ENCODE assay signal across 8 cellular contexts in genomic region chr11:130916238-130916855, GRCh38. TPM values are rescaled to one million over a fixed set of nuclear protein-coding genes. Genes with fewer than 3 reads are reported as not detected.
A peak's percentile ranks its signal among the peaks of the same experiment; 100 is the strongest.
DNase-seq lines count a peak whose midpoint lies in the region; ATAC-seq and TF ChIP-seq lines count a peak whose summit lies in the region.

Gene SNX19, minus strand, starts transcription at chr11:130916479. Its CDS starts 540 bp downstream, at chr11:130915939.

- H2AFZ ChIP-seq in KMS-11 (ENCODE audit: low read depth): peak within 1 kb of the TSS; percentile 82

- no peaks in the 10 kb centered on the region for H3K4me1 ChIP-seq in KMS-11 (ENCODE audit: low read depth, poor library complexity, severe bottlenecking)

- H3K4me3 ChIP-seq in KMS-11 (IDR thresholded peaks at IDR 0.05; ENCODE audit: insufficient read depth, low read depth, low read length) (no peak within 1 kb of the TSS), fibroblast of mammary gland (ENCODE audit: control insufficient read depth, low read depth, low read length) (peak within 1 kb of the TSS; percentile 83)

- peak within 1 kb of the TSS; percentile 57; the same call in 1 of the 2 replicates for H3K27ac ChIP-seq in KMS-11

- ATAC-seq in GM21737 (IDR thresholded peaks at IDR 0.05; ENCODE audit: unreplicated experiment): peak; percentile 100
- peak; percentile 100 for ATAC-seq in activated T-helper 17 cell treated with anti-CD3 and anti-CD28 coated beads, Interleukin-2, amount 50 U/mL, for 72 hours (replicated peaks)
- peak; percentile 97 to 99 for ATAC-seq in naive thymus-derived CD8-positive, alpha-beta T cell

- no peaks in the 10 kb centered on the region for H3K36me3 ChIP-seq in KMS-11 (ENCODE audit: insufficient read depth)

- no peaks in the 10 kb centered on the region for H3K36me3 Mint-ChIP-seq in activated T-helper 17 cell treated with anti-CD3 and anti-CD28 coated beads, Interleukin-2, amount 50 U/mL, for 72 hours (ENCODE audit: low read depth)
- H3K36me3 Mint-ChIP-seq in naive thymus-derived CD8-positive, alpha-beta T cell: peaks cover 19 to 39% (median 19%) of the 10 kb centered on the region in 3 donors

- no peaks in the 10 kb centered on the region for H3K9me3 Mint-ChIP-seq in activated T-helper 17 cell treated with anti-CD3 and anti-CD28 coated beads, Interleukin-2, amount 50 U/mL, for 72 hours
- peaks cover 7 to 46% (median 22%) of the 10 kb centered on the region in 9 donors for H3K9me3 Mint-ChIP-seq in naive thymus-derived CD8-positive, alpha-beta T cell

- DNase-seq in EH (ENCODE audit: low read depth) (peak; percentile 90), RPMI7951 (ENCODE audit: low read depth) (peak; percentile 89), fibroblast of mammary gland (ENCODE audit: low read depth) (peak; percentile 86)
- DNase-seq in naive thymus-derived CD8-positive, alpha-beta T cell: peak; percentile 78 to 91 (median 88)
- DNase-seq in stimulated activated naive CD4-positive, alpha-beta T cell (lab: John Stamatoyannopoulos, UW): peak; percentile 74 to 89 (median 80)

- H3K27me3 Mint-ChIP-seq in activated T-helper 17 cell treated with anti-CD3 and anti-CD28 coated beads, Interleukin-2, amount 50 U/mL, for 72 hours: peaks cover 4% of the 10 kb centered on the region
- peaks cover 0 to 12% (median 5%) of the 10 kb centered on the region in 5 donors for H3K27me3 Mint-ChIP-seq in naive thymus-derived CD8-positive, alpha-beta T cell

- peak within 1 kb of the TSS; percentile 55 for H3K4me2 ChIP-seq in KMS-11

- H3K79me2 ChIP-seq in KMS-11 (ENCODE audit: insufficient read depth, low read depth): no peaks in the 10 kb centered on the region

- peak within 1 kb of the TSS; percentile 77 for H3K4me3 Mint-ChIP-seq in activated T-helper 17 cell treated with anti-CD3 and anti-CD28 coated beads, Interleukin-2, amount 50 U/mL, for 72 hours
- peak within 1 kb of the TSS; percentile 79 to 90 (median 88) for H3K4me3 Mint-ChIP-seq in naive thymus-derived CD8-positive, alpha-beta T cell

- TF ChIP-seq CTCF in KMS-11 (conservative IDR thresholded peaks at IDR 0.05; ENCODE audit: low read depth, low read length): peak; percentile 62
- TF ChIP-seq CTCF in fibroblast of mammary gland (conservative IDR thresholded peaks at IDR 0.05; ENCODE audit: control insufficient read depth, insufficient read depth, low read depth, low read length): peak; percentile 46

- no peaks in the 10 kb centered on the region for H3K27me3 ChIP-seq in KMS-11 (ENCODE audit: insufficient read depth, low read depth)

- POLR2A ChIA-PET in naive thymus-derived CD8-positive, alpha-beta T cell (lab: Charles Lee): interaction anchor here (1.2 to 1.3 kb wide), 2 partner anchors 8 to 12 kb away, joined by 3 to 5 read pairs; no protein-coding TSS in a partner anchor

- H4K20me1 ChIP-seq in KMS-11 (ENCODE audit: insufficient read depth): no peaks in the 10 kb centered on the region

- peak within 1 kb of the TSS; percentile 83 for H3K27ac Mint-ChIP-seq in activated T-helper 17 cell treated with anti-CD3 and anti-CD28 coated beads, Interleukin-2, amount 50 U/mL, for 72 hours
- H3K27ac Mint-ChIP-seq in naive thymus-derived CD8-positive, alpha-beta T cell: peak within 1 kb of the TSS; percentile 81 to 97 (median 94)

- peaks cover 9% of the 10 kb centered on the region for H3K4me1 Mint-ChIP-seq in activated T-helper 17 cell treated with anti-CD3 and anti-CD28 coated beads, Interleukin-2, amount 50 U/mL, for 72 hours
- H3K4me1 Mint-ChIP-seq in naive thymus-derived CD8-positive, alpha-beta T cell: peaks cover 0 to 33% (median 22%) of the 10 kb centered on the region in 4 donors

- H3K9ac ChIP-seq in KMS-11: peak within 1 kb of the TSS; percentile 82

RNA-seq across cellular contexts. Expression of gene SNX19, which starts in this region (rescaled TPM):
- total RNA-seq in RPMI7951 (2014; rRNA removed; shearing (Covaris generic)): 53.4 and 69.7 TPM in 2 replicates
- total RNA-seq in activated T-helper 17 cell treated with anti-CD3 and anti-CD28 coated beads, Interleukin-2, amount 50 U/mL, for 72 hours: 10 to 100 TPM; 16.4 to 33.8 TPM
- 10 to 100 TPM; 66.3 to 66.7 TPM for total RNA-seq in naive thymus-derived CD8-positive, alpha-beta T cell
- 10 to 100 TPM; 12.9 to 34.1 (median 21.6) TPM for polyA plus RNA-seq in naive thymus-derived CD8-positive, alpha-beta T cell
